12 cellular contexts compared by ENCODE assay signal in genomic region chr6:143675946-143676345, GRCh38. TPM values are rescaled to one million over a fixed set of nuclear protein-coding genes. Genes with fewer than 3 reads are reported as not detected.
DNase-seq lines count a peak whose midpoint lies in the region; ATAC-seq, FAIRE-seq and TF ChIP-seq lines count a peak whose summit lies in the region.
"Had no signal": no experiment of that assay in that cellular context is flagged by ENCODE, and none has a peak within 500 bp of the region (broad histone marks: within the 10 kb centered on the region; RNA-seq: fewer than 3 reads in every experiment).

No MANE protein-coding gene starts in this region.

- ATAC-seq in GM18511 (IDR thresholded peaks at IDR 0.05; ENCODE audit: unreplicated experiment), result no peak
- ATAC-seq: activated CD4-positive, alpha-beta T cell treated with anti-CD3 and anti-CD28 coated beads for 36 hours had no signal

- H3K36me3 ChIP-seq in ACC112 (ENCODE audit: insufficient read depth, low read length) (no peaks in the 10 kb centered on the region), endothelial cell of umbilical vein (ENCODE audit: control insufficient read depth in 2 of 2, extremely low read depth in 1 of 2, insufficient read depth in 2 of 2, low read length in 2 of 2) (no peaks in the 10 kb centered on the region), muscle layer of duodenum (ENCODE audit: control insufficient read depth in 1 of 2, insufficient read depth in 2 of 2, low read length in 2 of 2) (peaks cover 0 to 9% of the 10 kb centered on the region in 2 donors), BE2C (no peaks in the 10 kb centered on the region)

- H3K4me2 ChIP-seq in endothelial cell of umbilical vein (ENCODE audit: insufficient read depth, low read length), result no peak overlapping the region

- no TSS peak for BruUV-seq in endothelial cell of umbilical vein (replicated peaks; lab: Mats Ljungman, UMichigan)

- peak; percentile 90 for TF ChIP-seq EP300 in Ishikawa (IDR thresholded peaks at IDR 0.05; ENCODE audit: borderline replicate concordance)

- H3K27ac ChIP-seq in ACC112 (ENCODE audit: low read depth, low read length) (no peak overlapping the region), endothelial cell of umbilical vein (ENCODE audit: insufficient read depth, low read depth, low read length) (no peak overlapping the region), muscle layer of duodenum (ENCODE audit: low read length) (peak overlapping the region; percentile 6), caudate nucleus (ENCODE audit: low read depth, low read length) (no peak overlapping the region)

- H3K9ac ChIP-seq in endothelial cell of umbilical vein (replicated peaks; ENCODE audit: extremely low read depth, insufficient read depth, low read length), result no peak overlapping the region

- dilution Hi-C loops in endothelial cell of umbilical vein (cut with MboI; ENCODE audit: extremely low pct_ligation_motif_present, low sequenced_read_pairs), result no loop called here

- H3K9me3 ChIP-seq in endothelial cell of umbilical vein (replicated peaks; ENCODE audit: control insufficient read depth, insufficient read depth, low read length) (no peaks in the 10 kb centered on the region), muscle layer of duodenum (ENCODE audit: control insufficient read depth in 1 of 2, low read length in 2 of 2) (no peaks in the 10 kb centered on the region), BE2C (no peaks in the 10 kb centered on the region)
- H3K9me3 ChIP-seq: testis had no signal

- H3K79me2 ChIP-seq in ACC112 (ENCODE audit: control insufficient read depth, insufficient read depth, low read length, unreplicated experiment) (peaks cover 21% of the 10 kb centered on the region), endothelial cell of umbilical vein (ENCODE audit: control insufficient read depth, insufficient read depth, low read length) (peaks cover 31% of the 10 kb centered on the region)

- intact Hi-C loops in endothelial cell of umbilical vein (cut with micrococcal nuclease), result loop anchor here (5.0 kb wide), 1 partner anchor 84 kb away; no protein-coding TSS in a partner anchor

- no peak for TF ChIP-seq POLR2A in endothelial cell of umbilical vein (IDR thresholded peaks at IDR 0.05; ENCODE audit: low read depth, low read length)

- CTCF ChIA-PET in endothelial cell of umbilical vein (lab: Charles Lee), result interaction anchor here (1.9 kb wide), 1 partner anchor 101 kb away, joined by 6 read pairs; no protein-coding TSS in a partner anchor

- H3K4me1 ChIP-seq in ACC112 (ENCODE audit: control insufficient read depth, insufficient read depth, low read length, unreplicated experiment) (peaks cover 54% of the 10 kb centered on the region), endothelial cell of umbilical vein (ENCODE audit: control insufficient read depth, extremely low read depth, insufficient read depth, low read length) (peaks cover 39% of the 10 kb centered on the region), muscle layer of duodenum (ENCODE audit: control insufficient read depth in 1 of 2, insufficient read depth in 2 of 2, low read length in 2 of 2) (peaks cover 11 to 14% of the 10 kb centered on the region in 2 donors), BE2C (no peaks in the 10 kb centered on the region)

- peak; percentile 26 for FAIRE-seq in endothelial cell of umbilical vein (lab: Jason Lieb, UNC)

- H2AFZ ChIP-seq in ACC112 (ENCODE audit: low read length, unreplicated experiment) (peak overlapping the region; percentile 35), endothelial cell of umbilical vein (ENCODE audit: low read depth, low read length) (no peak overlapping the region)

- no peak for TF ChIP-seq RAD21 in Ishikawa (IDR thresholded peaks at IDR 0.05; ENCODE audit: low read depth)

- DNase-seq in endothelial cell of umbilical vein (ENCODE audit: low read depth, low spot score), result no peak
- DNase-seq in caudate nucleus (lab: John Stamatoyannopoulos, UW), result no peak
- no peak for DNase-seq in BE2C
- DNase-seq in RPMI8226, result no peak
- DNase-seq: activated CD4-positive, alpha-beta T cell treated with anti-CD3 and anti-CD28 coated beads for 36 hours; NCI-H1092; NCI-H526 treated with DMSO at 0.1 percent for 48 hours; testis had no signal

- H3K27me3 ChIP-seq in ACC112 (ENCODE audit: insufficient read depth, low read length) (no peaks in the 10 kb centered on the region), endothelial cell of umbilical vein (ENCODE audit: control insufficient read depth in 2 of 2, insufficient read depth in 2 of 2, low read length in 2 of 2) (no peaks in the 10 kb centered on the region), muscle layer of duodenum (ENCODE audit: low read depth, low read length) (no peaks in the 10 kb centered on the region), BE2C (peaks cover 26% of the 10 kb centered on the region)
- H3K27me3 ChIP-seq: testis had no signal

- H3K9me1 ChIP-seq in endothelial cell of umbilical vein (replicated peaks; ENCODE audit: control insufficient read depth, extremely low read depth, insufficient read depth, low read length), result no peaks in the 10 kb centered on the region

- POLR2A ChIA-PET in endothelial cell of umbilical vein (lab: Charles Lee), result no interaction called here

- no peak overlapping the region for H3K4me3 ChIP-seq in ACC112 (ENCODE audit: low read depth, low read length)
- H3K4me3 ChIP-seq in endothelial cell of umbilical vein (replicated peaks in 1 of 3; ENCODE audit: insufficient read depth in 1 of 3, low read depth in 1 of 3, low read length in 3 of 3), result no peak overlapping the region
- no peak overlapping the region for H3K4me3 ChIP-seq in muscle layer of duodenum (ENCODE audit: low read depth in 1 of 2, low read length in 2 of 2)
- H3K4me3 ChIP-seq in BE2C (ENCODE audit: low read depth, low read length), result no peak overlapping the region
- H3K4me3 ChIP-seq: testis had no signal

- H4K20me1 ChIP-seq in endothelial cell of umbilical vein (replicated peaks; ENCODE audit: control insufficient read depth, extremely low read depth, insufficient read depth, low read length), result no peaks in the 10 kb centered on the region

- TF ChIP-seq CTCF in endothelial cell of umbilical vein (IDR thresholded peaks at IDR 0.05; ENCODE audit: extremely low read depth in 1 of 2, insufficient read depth in 1 of 2, low read depth in 1 of 2, low read length in 2 of 2), result no peak
- no peak for TF ChIP-seq CTCF in BE2C (IDR thresholded peaks at IDR 0.05; ENCODE audit: low read depth, low read length)

TF ChIP-seq in Ishikawa, 13 proteins besides CTCF, POLR2A, EP300 and RAD21 (continues in another document):
- TF ChIP-seq ZBTB7A (IDR thresholded peaks at IDR 0.05; ENCODE audit: low read depth), result no peak
- TF ChIP-seq EGR1 (IDR thresholded peaks at IDR 0.05), result no peak
- TF ChIP-seq CEBPB (IDR thresholded peaks at IDR 0.05), result peak; percentile 98
- TF ChIP-seq CREB1 (IDR thresholded peaks at IDR 0.05; ENCODE audit: low read depth), result no peak

TF ChIP-seq in endothelial cell of umbilical vein, 7 proteins besides CTCF, POLR2A, EP300 and RAD21:
- TF ChIP-seq GATA2 (IDR thresholded peaks at IDR 0.05; ENCODE audit: insufficient read depth, insufficient read length, low read depth, low read length) (no peak), FOS (IDR thresholded peaks at IDR 0.05; ENCODE audit: borderline replicate concordance, insufficient read depth, low read length) (no peak), POLR2AphosphoS5 (IDR thresholded peaks at IDR 0.05; ENCODE audit: insufficient read depth, low read depth, low read length) (no peak), MYC (IDR thresholded peaks at IDR 0.05; ENCODE audit: low read depth, low read length) (no peak), EZH2 (IDR thresholded peaks at IDR 0.05; ENCODE audit: borderline replicate concordance, low read depth, low read length, severe bottlenecking) (no peak), JUN (IDR thresholded peaks at IDR 0.05; ENCODE audit: borderline replicate concordance, insufficient read depth, insufficient read length, low read depth) (no peak)
- TF ChIP-seq, protein P1, sequence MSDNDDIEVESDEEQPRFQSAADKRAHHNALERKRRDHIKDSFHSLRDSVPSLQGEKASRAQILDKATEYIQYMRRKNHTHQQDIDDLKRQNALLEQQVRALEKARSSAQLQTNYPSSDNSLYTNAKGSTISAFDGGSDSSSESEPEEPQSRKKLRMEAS (IDR thresholded peaks at IDR 0.05; ENCODE audit: insufficient read depth, insufficient read length), result no peak

RNA-seq across cellular contexts. Expression of gene PHACTR2, which starts 1.8 kb away (rescaled TPM):
- 160 and 178 TPM in 2 replicates for total RNA-seq in endothelial cell of umbilical vein
- polyA plus RNA-seq in endothelial cell of umbilical vein, result 16.3 and 16.4 TPM in 2 replicates
- 29.6 and 33.0 TPM in 2 replicates for polyA plus RNA-seq in endothelial cell of umbilical vein (2011; cell fraction: cytosol; rRNA removed)
- 39.3 and 44.1 TPM in 2 replicates for polyA plus RNA-seq in endothelial cell of umbilical vein (2011; cell fraction: nucleus; rRNA removed)
- 31.3 and 53.0 TPM in 2 replicates for polyA plus RNA-seq in endothelial cell of umbilical vein (2012)
- 70.7 and 72.0 TPM in 2 replicates for polyA minus RNA-seq in endothelial cell of umbilical vein
- polyA minus RNA-seq in endothelial cell of umbilical vein (2011; cell fraction: cytosol; rRNA and poly(A)+ RNA removed), result 8.0 TPM
- 81.0 and 88.1 TPM in 2 replicates for polyA minus RNA-seq in endothelial cell of umbilical vein (2011; cell fraction: nucleus; rRNA and poly(A)+ RNA removed)
- polyA plus RNA-seq in BE2C (2012; ENCODE audit: insufficient read depth, insufficient read length, low read depth), result 0.06 TPM
